1 cellular context compared by ENCODE assay signal in the genomic region with DNA sequence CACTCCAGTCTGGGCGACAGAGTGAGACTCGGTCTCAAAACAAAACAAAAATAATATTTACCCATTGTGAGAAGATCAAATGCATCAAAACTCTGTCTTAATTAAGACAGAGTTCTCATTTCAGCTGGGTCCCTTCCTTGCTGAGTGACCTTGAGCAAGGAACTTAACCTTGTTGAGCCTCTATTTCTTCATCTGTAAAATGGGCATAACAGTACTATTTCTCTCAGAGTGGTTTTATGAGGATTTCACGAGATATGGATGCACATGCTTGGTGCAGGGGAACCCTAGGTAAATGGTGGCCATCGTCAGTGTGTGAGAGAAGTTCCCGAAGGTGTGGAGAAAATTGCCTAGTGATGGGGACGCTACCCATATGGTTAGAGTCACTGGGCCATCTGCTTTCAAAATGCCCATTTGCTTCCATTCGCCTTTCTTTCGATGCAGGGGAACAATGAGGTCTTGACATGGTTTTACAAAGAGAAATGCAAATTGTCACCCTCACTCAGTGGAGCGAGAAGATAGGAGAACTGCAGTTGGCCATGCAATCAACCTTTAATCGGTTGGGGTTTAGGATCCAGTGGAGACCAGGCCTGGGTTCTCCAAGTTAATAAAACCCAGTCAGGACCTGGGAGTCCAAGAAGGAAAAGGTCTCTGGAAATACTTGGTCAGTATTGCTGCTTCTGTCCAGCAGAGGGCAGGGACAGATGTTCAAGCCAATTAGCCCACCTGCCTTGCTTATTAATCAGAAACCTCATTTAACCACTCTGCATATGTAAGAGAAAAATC.
TF ChIP-seq lines count a peak whose summit lies in the region.

No MANE protein-coding gene starts in this region.

TF ChIP-seq in liver, 16 proteins besides CTCF, POLR2A, EP300 and RAD21:
- TF ChIP-seq, protein P1, sequence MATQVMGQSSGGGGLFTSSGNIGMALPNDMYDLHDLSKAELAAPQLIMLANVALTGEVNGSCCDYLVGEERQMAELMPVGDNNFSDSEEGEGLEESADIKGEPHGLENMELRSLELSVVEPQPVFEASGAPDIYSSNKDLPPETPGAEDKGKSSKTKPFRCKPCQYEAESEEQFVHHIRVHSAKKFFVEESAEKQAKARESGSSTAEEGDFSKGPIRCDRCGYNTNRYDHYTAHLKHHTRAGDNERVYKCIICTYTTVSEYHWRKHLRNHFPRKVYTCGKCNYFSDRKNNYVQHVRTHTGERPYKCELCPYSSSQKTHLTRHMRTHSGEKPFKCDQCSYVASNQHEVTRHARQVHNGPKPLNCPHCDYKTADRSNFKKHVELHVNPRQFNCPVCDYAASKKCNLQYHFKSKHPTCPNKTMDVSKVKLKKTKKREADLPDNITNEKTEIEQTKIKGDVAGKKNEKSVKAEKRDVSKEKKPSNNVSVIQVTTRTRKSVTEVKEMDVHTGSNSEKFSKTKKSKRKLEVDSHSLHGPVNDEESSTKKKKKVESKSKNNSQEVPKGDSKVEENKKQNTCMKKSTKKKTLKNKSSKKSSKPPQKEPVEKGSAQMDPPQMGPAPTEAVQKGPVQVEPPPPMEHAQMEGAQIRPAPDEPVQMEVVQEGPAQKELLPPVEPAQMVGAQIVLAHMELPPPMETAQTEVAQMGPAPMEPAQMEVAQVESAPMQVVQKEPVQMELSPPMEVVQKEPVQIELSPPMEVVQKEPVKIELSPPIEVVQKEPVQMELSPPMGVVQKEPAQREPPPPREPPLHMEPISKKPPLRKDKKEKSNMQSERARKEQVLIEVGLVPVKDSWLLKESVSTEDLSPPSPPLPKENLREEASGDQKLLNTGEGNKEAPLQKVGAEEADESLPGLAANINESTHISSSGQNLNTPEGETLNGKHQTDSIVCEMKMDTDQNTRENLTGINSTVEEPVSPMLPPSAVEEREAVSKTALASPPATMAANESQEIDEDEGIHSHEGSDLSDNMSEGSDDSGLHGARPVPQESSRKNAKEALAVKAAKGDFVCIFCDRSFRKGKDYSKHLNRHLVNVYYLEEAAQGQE (IDR thresholded peaks at IDR 0.05) = no peak
- TF ChIP-seq RXRA (IDR thresholded peaks at IDR 0.05) = no peak
- TF ChIP-seq FOXA1 (IDR thresholded peaks at IDR 0.05) = no peak
- no peak for TF ChIP-seq HNF4G (IDR thresholded peaks at IDR 0.05)
- TF ChIP-seq GABPA (IDR thresholded peaks at IDR 0.05 in 1 of 2, conservative IDR thresholded peaks at IDR 0.05 in 1 of 2) = no peak
- TF ChIP-seq, protein P2, sequence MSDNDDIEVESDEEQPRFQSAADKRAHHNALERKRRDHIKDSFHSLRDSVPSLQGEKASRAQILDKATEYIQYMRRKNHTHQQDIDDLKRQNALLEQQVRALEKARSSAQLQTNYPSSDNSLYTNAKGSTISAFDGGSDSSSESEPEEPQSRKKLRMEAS (IDR thresholded peaks at IDR 0.05) = no peak
- TF ChIP-seq JUND (IDR thresholded peaks at IDR 0.05) = no peak
- TF ChIP-seq, protein P3, sequence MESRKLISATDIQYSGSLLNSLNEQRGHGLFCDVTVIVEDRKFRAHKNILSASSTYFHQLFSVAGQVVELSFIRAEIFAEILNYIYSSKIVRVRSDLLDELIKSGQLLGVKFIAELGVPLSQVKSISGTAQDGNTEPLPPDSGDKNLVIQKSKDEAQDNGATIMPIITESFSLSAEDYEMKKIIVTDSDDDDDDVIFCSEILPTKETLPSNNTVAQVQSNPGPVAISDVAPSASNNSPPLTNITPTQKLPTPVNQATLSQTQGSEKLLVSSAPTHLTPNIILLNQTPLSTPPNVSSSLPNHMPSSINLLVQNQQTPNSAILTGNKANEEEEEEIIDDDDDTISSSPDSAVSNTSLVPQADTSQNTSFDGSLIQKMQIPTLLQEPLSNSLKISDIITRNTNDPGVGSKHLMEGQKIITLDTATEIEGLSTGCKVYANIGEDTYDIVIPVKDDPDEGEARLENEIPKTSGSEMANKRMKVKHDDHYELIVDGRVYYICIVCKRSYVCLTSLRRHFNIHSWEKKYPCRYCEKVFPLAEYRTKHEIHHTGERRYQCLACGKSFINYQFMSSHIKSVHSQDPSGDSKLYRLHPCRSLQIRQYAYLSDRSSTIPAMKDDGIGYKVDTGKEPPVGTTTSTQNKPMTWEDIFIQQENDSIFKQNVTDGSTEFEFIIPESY (IDR thresholded peaks at IDR 0.05) = no peak
- no peak for TF ChIP-seq SP1 (IDR thresholded peaks at IDR 0.05)
- no peak for TF ChIP-seq NR2F2 (IDR thresholded peaks at IDR 0.05)
- no peak for TF ChIP-seq EGR1 (IDR thresholded peaks at IDR 0.05; ENCODE audit: low read depth in 2 of 2)
- no peak for TF ChIP-seq ATF3 (IDR thresholded peaks at IDR 0.05)
- TF ChIP-seq HNF4A (conservative IDR thresholded peaks at IDR 0.05) = no peak
- TF ChIP-seq TAF1 (conservative IDR thresholded peaks at IDR 0.05) = no peak
TF ChIP-seq in liver: peak in this region for 0.
